Comparison of ENCODE assay signal across 28 cellular contexts in the genomic region with DNA sequence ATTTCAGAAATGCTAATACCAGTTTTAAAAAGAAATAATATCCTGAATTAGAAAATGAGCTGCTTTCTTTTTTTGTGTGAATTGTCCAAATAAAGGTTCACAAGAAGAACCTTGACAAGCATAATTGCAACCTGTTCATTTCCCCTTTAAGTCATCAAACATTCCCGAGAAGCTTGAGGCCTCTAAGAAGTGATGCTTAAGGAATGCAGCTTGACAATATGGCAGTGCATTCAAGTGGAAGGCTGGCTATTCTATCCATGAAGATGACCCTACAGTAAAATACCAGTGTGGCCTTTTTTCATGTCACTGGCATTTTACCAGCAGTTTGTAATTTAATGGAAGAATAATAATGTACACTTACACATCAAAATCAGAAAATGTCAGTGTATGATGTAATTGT.
"Had no signal": no experiment of that assay in that cellular context is flagged by ENCODE, and none has a peak within 500 bp of the region (broad histone marks: within the 10 kb centered on the region; RNA-seq: fewer than 3 reads in every experiment).

No MANE protein-coding gene starts in this region.

- H3K27ac ChIP-seq: body of pancreas, epithelial cell of prostate, esophagus squamous epithelium, gastroesophageal sphincter had no signal

- H3K4me1 ChIP-seq: body of pancreas, esophagus squamous epithelium, gastroesophageal sphincter had no signal

- H3K27me3 ChIP-seq: body of pancreas, esophagus squamous epithelium, gastroesophageal sphincter had no signal

- H3K4me1 Mint-ChIP-seq: activated CD4-positive, alpha-beta memory T cell treated with anti-CD3 and anti-CD28 coated beads, Interleukin-2, amount 10 ng/mL, durations not matched to agents 7 days and 5 days; activated CD4-positive, alpha-beta T cell treated with anti-CD3 and anti-CD28 coated beads for 36 hours; activated CD4-positive, alpha-beta T cell treated with anti-CD3 and anti-CD28 coated beads, Interleukin-2, amount 10 ng/mL, durations not matched to agents 24 days and 14 days; activated naive CD4-positive, alpha-beta T cell treated with anti-CD3 and anti-CD28 coated beads, Interleukin-2, amount 10 ng/mL, durations not matched to agents 7 days and 5 days had no signal

- H3K4me3 Mint-ChIP-seq: activated CD4-positive, alpha-beta memory T cell treated with anti-CD3 and anti-CD28 coated beads, Interleukin-2, amount 10 ng/mL, durations not matched to agents 7 days and 5 days; activated CD4-positive, alpha-beta T cell treated with anti-CD3 and anti-CD28 coated beads for 36 hours; activated CD4-positive, alpha-beta T cell treated with anti-CD3 and anti-CD28 coated beads, Interleukin-2, amount 10 ng/mL, durations not matched to agents 24 days and 14 days; activated naive CD4-positive, alpha-beta T cell treated with anti-CD3 and anti-CD28 coated beads, Interleukin-2, amount 10 ng/mL, durations not matched to agents 7 days and 5 days; activated naive CD8-positive, alpha-beta T cell; activated T-cell treated with anti-CD3 and anti-CD28 coated beads, Interleukin-2, amount 50 U/mL, for 24 hours; activated T-cell treated with anti-CD3 and anti-CD28 coated beads, Interleukin-2, amount 50 U/mL, for 72 hours had no signal

- DNase-seq: activated CD4-positive, alpha-beta memory T cell treated with anti-CD3 and anti-CD28 coated beads, Interleukin-2, amount 10 ng/mL, durations not matched to agents 7 days and 5 days; activated CD4-positive, alpha-beta T cell treated with anti-CD3 and anti-CD28 coated beads for 36 hours; activated CD4-positive, alpha-beta T cell treated with anti-CD3 and anti-CD28 coated beads, Interleukin-2, amount 10 ng/mL, durations not matched to agents 24 days and 14 days; activated CD4-positive, alpha-beta T cell treated with anti-CD3 and anti-CD28 coated beads, Interleukin-2, amount 50 U/mL, for 4 hours; activated CD4-positive, CD25-positive, alpha-beta regulatory T cell; activated CD4-positive, CD25-positive, alpha-beta regulatory T cell treated with anti-CD3 and anti-CD28 coated beads, Interleukin-2, amount 50 U/mL, for 72 hours; activated CD8-positive, alpha-beta memory T cell treated with anti-CD3 and anti-CD28 coated beads, Interleukin-2, amount 50 U/mL, for 48 hours; activated gamma-delta T cell; activated naive CD4-positive, alpha-beta T cell; activated naive CD4-positive, alpha-beta T cell treated with anti-CD3 and anti-CD28 coated beads, Interleukin-2, amount 10 ng/mL, durations not matched to agents 7 days and 5 days; activated T-cell treated with anti-CD3 and anti-CD28 coated beads for 4 hours; activated T-cell treated with anti-CD3 and anti-CD28 coated beads, Interleukin-2, amount 50 U/mL, for 24 hours; activated T-cell treated with anti-CD3 and anti-CD28 coated beads, Interleukin-2, amount 50 U/mL, for 72 hours; amniotic stem cell; anterior cingulate cortex; body of pancreas; cortex of kidney; dermis blood vessel endothelial cell; effector CD8-positive, alpha-beta T cell; esophagus squamous epithelium; foreskin melanocyte; T-helper 2 cell had no signal

- H3K9me3 Mint-ChIP-seq: activated CD4-positive, alpha-beta T cell treated with anti-CD3 and anti-CD28 coated beads, Interleukin-2, amount 10 ng/mL, durations not matched to agents 24 days and 14 days had no signal

- H3K4me3 ChIP-seq: body of pancreas, esophagus squamous epithelium, gastroesophageal sphincter had no signal

- H3K27me3 Mint-ChIP-seq: activated CD4-positive, alpha-beta memory T cell treated with anti-CD3 and anti-CD28 coated beads, Interleukin-2, amount 10 ng/mL, durations not matched to agents 7 days and 5 days; activated CD4-positive, alpha-beta T cell treated with anti-CD3 and anti-CD28 coated beads for 36 hours; activated CD4-positive, alpha-beta T cell treated with anti-CD3 and anti-CD28 coated beads, Interleukin-2, amount 10 ng/mL, durations not matched to agents 24 days and 14 days; activated naive CD4-positive, alpha-beta T cell treated with anti-CD3 and anti-CD28 coated beads, Interleukin-2, amount 10 ng/mL, durations not matched to agents 7 days and 5 days; activated naive CD8-positive, alpha-beta T cell; activated T-cell treated with anti-CD3 and anti-CD28 coated beads, Interleukin-2, amount 50 U/mL, for 24 hours had no signal

- H3K9me3 ChIP-seq: body of pancreas, esophagus squamous epithelium, gastroesophageal sphincter had no signal

- H3K36me3 ChIP-seq: esophagus squamous epithelium, gastroesophageal sphincter had no signal

- FAIRE-seq: colon, endometrium, endothelial cell of umbilical vein had no signal

- ATAC-seq: activated CD4-positive, alpha-beta T cell treated with anti-CD3 and anti-CD28 coated beads for 36 hours; activated T-cell treated with anti-CD3 and anti-CD28 coated beads, Interleukin-2, amount 50 U/mL, for 72 hours; body of pancreas; gastroesophageal sphincter had no signal

- H3K36me3 Mint-ChIP-seq: activated naive CD4-positive, alpha-beta T cell treated with anti-CD3 and anti-CD28 coated beads, Interleukin-2, amount 10 ng/mL, durations not matched to agents 7 days and 5 days; activated naive CD8-positive, alpha-beta T cell had no signal

- H3K27ac Mint-ChIP-seq: activated CD4-positive, alpha-beta memory T cell treated with anti-CD3 and anti-CD28 coated beads, Interleukin-2, amount 10 ng/mL, durations not matched to agents 7 days and 5 days; activated CD4-positive, alpha-beta T cell treated with anti-CD3 and anti-CD28 coated beads for 36 hours; activated CD4-positive, alpha-beta T cell treated with anti-CD3 and anti-CD28 coated beads, Interleukin-2, amount 10 ng/mL, durations not matched to agents 24 days and 14 days; activated naive CD4-positive, alpha-beta T cell treated with anti-CD3 and anti-CD28 coated beads, Interleukin-2, amount 10 ng/mL, durations not matched to agents 7 days and 5 days; activated naive CD8-positive, alpha-beta T cell; activated T-cell treated with anti-CD3 and anti-CD28 coated beads, Interleukin-2, amount 50 U/mL, for 24 hours; activated T-cell treated with anti-CD3 and anti-CD28 coated beads, Interleukin-2, amount 50 U/mL, for 72 hours had no signal
